22 cellular contexts compared by ENCODE assay signal in genomic region chr18:53911200-53911599, GRCh38.
"Had no signal": no experiment of that assay in that cellular context is flagged by ENCODE, and none has a peak within 500 bp of the region (broad histone marks: within the 10 kb centered on the region; RNA-seq: fewer than 3 reads in every experiment).

No MANE protein-coding gene starts in this region.

- H3K27ac ChIP-seq: epithelial cell of prostate, esophagus squamous epithelium, neutrophil, ovary, right lobe of liver, uterus had no signal

- ATAC-seq: activated CD8-positive, alpha-beta T cell treated with anti-CD3 and anti-CD28 coated beads for 36 hours; activated naive CD8-positive, alpha-beta T cell treated with anti-CD3 and anti-CD28 coated beads, Interleukin-2, amount 50 U/mL, for 24 hours; activated T-cell treated with anti-CD3 and anti-CD28 coated beads, Interleukin-2, amount 50 U/mL, for 4 hours; activated T-helper 17 cell treated with anti-CD3 and anti-CD28 coated beads, Interleukin-2, amount 50 U/mL, for 72 hours; natural killer cell; right lobe of liver; stimulated activated effector memory CD8-positive, alpha-beta T cell treated with anti-CD3 and anti-CD28 coated beads, Interleukin-12 subunit alpha, Interleukin-12 subunit beta, amount 100 ng/mL, for 72 hours; T-helper 17 cell had no signal

- H3K36me3 ChIP-seq: esophagus squamous epithelium, neutrophil, ovary, right lobe of liver, uterus had no signal

- H3K4me1 ChIP-seq: esophagus squamous epithelium, right lobe of liver, uterus had no signal

- DNase-seq: activated CD4-positive, alpha-beta T cell treated with anti-CD3 and anti-CD28 coated beads for 1 hour; activated CD4-positive, alpha-beta T cell treated with anti-CD3 and anti-CD28 coated beads, Interleukin-2, amount 50 U/mL, for 1 hour; activated CD8-positive, alpha-beta T cell treated with anti-CD3 and anti-CD28 coated beads for 36 hours; activated gamma-delta T cell treated with Interleukin-2 at 50 U/mL for 16 hours; activated naive CD8-positive, alpha-beta T cell treated with anti-CD3 and anti-CD28 coated beads, Interleukin-2, amount 50 U/mL, for 24 hours; activated T-cell treated with anti-CD3 and anti-CD28 coated beads, Interleukin-2, amount 50 U/mL, for 4 hours; dermis blood vessel endothelial cell; effector CD4-positive, alpha-beta T cell; esophagus squamous epithelium; head of caudate nucleus; hippocampal formation; natural killer cell; ovary; right lobe of liver; stimulated activated CD4-positive, alpha-beta T cell treated with anti-CD3 and anti-CD28 coated beads, Interleukin-2, amount 100 ng/mL, for 48 hours; T-helper 17 cell; T1000; uterus had no signal

- H3K9me3 ChIP-seq: esophagus squamous epithelium, neutrophil, ovary, right lobe of liver, uterus had no signal

- H3K4me3 ChIP-seq: esophagus squamous epithelium, ovary, right lobe of liver, uterus had no signal

- H3K27me3 ChIP-seq: esophagus squamous epithelium, neutrophil, ovary, right lobe of liver, uterus had no signal
